ENCODE assay signal across 1 cellular context in the genomic region with DNA sequence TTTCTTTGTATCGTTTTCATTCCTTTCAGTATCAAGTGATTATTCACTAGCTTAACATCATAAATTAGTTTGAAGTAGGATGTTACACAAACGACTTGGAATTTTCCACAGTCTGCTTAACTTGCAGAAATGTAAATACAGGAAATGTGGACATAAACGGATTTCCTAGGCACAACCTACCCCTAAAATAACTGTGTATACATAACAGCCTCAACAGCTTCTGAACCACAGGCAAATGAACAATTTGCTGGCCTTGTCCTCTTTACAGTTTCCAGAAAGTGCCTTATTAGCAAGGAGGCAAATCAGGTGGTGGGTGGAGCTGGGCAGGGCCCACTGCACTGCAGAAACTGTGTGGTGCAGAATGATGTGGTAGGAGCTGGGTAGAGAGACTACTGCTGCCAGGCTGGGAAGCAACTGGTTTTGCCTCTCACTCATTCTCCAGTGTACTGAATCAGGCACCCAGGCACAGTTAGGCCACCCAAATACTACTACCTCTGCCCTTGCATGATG.
A peak's percentile ranks its signal among the peaks of the same experiment; 100 is the strongest.
TF ChIP-seq lines count a peak whose summit lies in the region.

No MANE protein-coding gene starts in this region.

TF ChIP-seq in HepG2, 621 proteins besides CTCF, POLR2A, EP300 and RAD21 (continued from another document and continues in another):
- TF ChIP-seq, protein P1, sequence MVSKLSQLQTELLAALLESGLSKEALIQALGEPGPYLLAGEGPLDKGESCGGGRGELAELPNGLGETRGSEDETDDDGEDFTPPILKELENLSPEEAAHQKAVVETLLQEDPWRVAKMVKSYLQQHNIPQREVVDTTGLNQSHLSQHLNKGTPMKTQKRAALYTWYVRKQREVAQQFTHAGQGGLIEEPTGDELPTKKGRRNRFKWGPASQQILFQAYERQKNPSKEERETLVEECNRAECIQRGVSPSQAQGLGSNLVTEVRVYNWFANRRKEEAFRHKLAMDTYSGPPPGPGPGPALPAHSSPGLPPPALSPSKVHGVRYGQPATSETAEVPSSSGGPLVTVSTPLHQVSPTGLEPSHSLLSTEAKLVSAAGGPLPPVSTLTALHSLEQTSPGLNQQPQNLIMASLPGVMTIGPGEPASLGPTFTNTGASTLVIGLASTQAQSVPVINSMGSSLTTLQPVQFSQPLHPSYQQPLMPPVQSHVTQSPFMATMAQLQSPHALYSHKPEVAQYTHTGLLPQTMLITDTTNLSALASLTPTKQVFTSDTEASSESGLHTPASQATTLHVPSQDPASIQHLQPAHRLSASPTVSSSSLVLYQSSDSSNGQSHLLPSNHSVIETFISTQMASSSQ (IDR thresholded peaks at IDR 0.05; ENCODE audit: low read depth) = peak; percentile 32; the same call in 1 of the 2 replicates
- TF ChIP-seq, protein P1 (CRISPR knock-in tag; IDR thresholded peaks at IDR 0.05; ENCODE audit: borderline replicate concordance) = peak; percentile 45; the same call in 1 of the 2 replicates
- TF ChIP-seq HIC2 (CRISPR knock-in tag; IDR thresholded peaks at IDR 0.05; ENCODE audit: low read depth) (peak; percentile 80), CHD4 (IDR thresholded peaks at IDR 0.05; ENCODE audit: borderline replicate concordance, low read length) (no peak), HDAC2 (CRISPR knock-in tag; IDR thresholded peaks at IDR 0.05) (peak; percentile 96), MTF2 (CRISPR knock-in tag; IDR thresholded peaks at IDR 0.05; ENCODE audit: borderline replicate concordance) (no peak), MYC (CRISPR knock-in tag; IDR thresholded peaks at IDR 0.05; ENCODE audit: borderline replicate concordance) (no peak), ZBED4 (CRISPR knock-in tag; IDR thresholded peaks at IDR 0.05; ENCODE audit: borderline replicate concordance) (no peak), ZFP90 (CRISPR knock-in tag; IDR thresholded peaks at IDR 0.05; ENCODE audit: borderline replicate concordance) (no peak), FOXP1 (IDR thresholded peaks at IDR 0.05) (no peak), FOXP1 (CRISPR knock-in tag; IDR thresholded peaks at IDR 0.05) (peak; percentile 84), MED13 (CRISPR knock-in tag; IDR thresholded peaks at IDR 0.05) (0 out of 2 replicates have a peak, but pooled peaks have one; percentile 53), CAMTA2 (CRISPR knock-in tag; IDR thresholded peaks at IDR 0.05; ENCODE audit: borderline replicate concordance) (no peak), ZMYM4 (CRISPR knock-in tag; IDR thresholded peaks at IDR 0.05) (peak; percentile 72), NCOA2 (CRISPR knock-in tag; IDR thresholded peaks at IDR 0.05) (peak; percentile 91), ETV6 (CRISPR knock-in tag; conservative IDR thresholded peaks at IDR 0.05) (0 out of 2 replicates have a peak, but pooled peaks have one; percentile 53), NRL (CRISPR knock-in tag; IDR thresholded peaks at IDR 0.05; ENCODE audit: borderline replicate concordance) (no peak), BCL6 (CRISPR knock-in tag; IDR thresholded peaks at IDR 0.05) (peak; percentile 84), ZMYM3 (CRISPR knock-in tag; IDR thresholded peaks at IDR 0.05) (peak; percentile 70), ATF1 (CRISPR knock-in tag; IDR thresholded peaks at IDR 0.05) (peak; percentile 51; the same call in 1 of the 2 replicates), ZNF652 (CRISPR knock-in tag; IDR thresholded peaks at IDR 0.05; ENCODE audit: borderline replicate concordance, low read depth) (peak; percentile 49; the same call in 1 of the 2 replicates), ZBTB7B (CRISPR knock-in tag; IDR thresholded peaks at IDR 0.05) (peak; percentile 44; the same call in 1 of the 2 replicates), KLF16 (CRISPR knock-in tag; IDR thresholded peaks at IDR 0.05) (peak in 1 of 2 experiments; percentile 74; a peak in 1 of 4 replicates), BRCA1 (CRISPR knock-in tag; IDR thresholded peaks at IDR 0.05) (no peak), MAFF (IDR thresholded peaks at IDR 0.05; ENCODE audit: low read depth, low read length) (peak; percentile 47; the same call in 1 of the 2 replicates), SNAPC2 (CRISPR knock-in tag; IDR thresholded peaks at IDR 0.05) (0 out of 2 replicates have a peak, but pooled peaks have one; percentile 46), ZNF703 (CRISPR knock-in tag; IDR thresholded peaks at IDR 0.05; ENCODE audit: borderline replicate concordance) (no peak), PPARG (CRISPR knock-in tag; conservative IDR thresholded peaks at IDR 0.05) (0 out of 2 replicates have a peak, but pooled peaks have one; percentile 72), KLF11 (CRISPR knock-in tag; IDR thresholded peaks at IDR 0.05) (peak; percentile 71; the same call in 1 of the 2 replicates), MAFK (conservative IDR thresholded peaks at IDR 0.05 in 1 of 2, IDR thresholded peaks at IDR 0.05 in 1 of 2; ENCODE audit: low read length in 2 of 2) (peak; percentile 26 to 44), GATAD2A (CRISPR knock-in tag; IDR thresholded peaks at IDR 0.05) (peak; percentile 95), CBX2 (IDR thresholded peaks at IDR 0.05; ENCODE audit: low read depth, low read length) (no peak), CBX2 (CRISPR knock-in tag; IDR thresholded peaks at IDR 0.05; ENCODE audit: low read depth) (no peak), ZNF878 (CRISPR knock-in tag; IDR thresholded peaks at IDR 0.05) (peak; percentile 92; the same call in 1 of the 2 replicates), FOXJ3 (CRISPR knock-in tag; IDR thresholded peaks at IDR 0.05; ENCODE audit: borderline replicate concordance) (peak; percentile 87; the same call in 1 of the 2 replicates), FOXP4 (CRISPR knock-in tag; IDR thresholded peaks at IDR 0.05) (peak; percentile 92), ZNF431 (CRISPR knock-in tag; IDR thresholded peaks at IDR 0.05; ENCODE audit: borderline replicate concordance, low read depth) (peak; percentile 42; the same call in 1 of the 2 replicates), MATR3 (CRISPR knock-in tag; IDR thresholded peaks at IDR 0.05) (no peak)
- TF ChIP-seq, protein P2, sequence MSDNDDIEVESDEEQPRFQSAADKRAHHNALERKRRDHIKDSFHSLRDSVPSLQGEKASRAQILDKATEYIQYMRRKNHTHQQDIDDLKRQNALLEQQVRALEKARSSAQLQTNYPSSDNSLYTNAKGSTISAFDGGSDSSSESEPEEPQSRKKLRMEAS (IDR thresholded peaks at IDR 0.05) = peak; percentile 56
- TF ChIP-seq, protein P3, sequence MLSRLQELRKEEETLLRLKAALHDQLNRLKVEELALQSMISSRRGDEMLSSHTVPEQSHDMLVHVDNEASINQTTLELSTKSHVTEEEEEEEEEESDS (CRISPR knock-in tag; IDR thresholded peaks at IDR 0.05; ENCODE audit: borderline replicate concordance) = no peak
- TF ChIP-seq, protein P4, sequence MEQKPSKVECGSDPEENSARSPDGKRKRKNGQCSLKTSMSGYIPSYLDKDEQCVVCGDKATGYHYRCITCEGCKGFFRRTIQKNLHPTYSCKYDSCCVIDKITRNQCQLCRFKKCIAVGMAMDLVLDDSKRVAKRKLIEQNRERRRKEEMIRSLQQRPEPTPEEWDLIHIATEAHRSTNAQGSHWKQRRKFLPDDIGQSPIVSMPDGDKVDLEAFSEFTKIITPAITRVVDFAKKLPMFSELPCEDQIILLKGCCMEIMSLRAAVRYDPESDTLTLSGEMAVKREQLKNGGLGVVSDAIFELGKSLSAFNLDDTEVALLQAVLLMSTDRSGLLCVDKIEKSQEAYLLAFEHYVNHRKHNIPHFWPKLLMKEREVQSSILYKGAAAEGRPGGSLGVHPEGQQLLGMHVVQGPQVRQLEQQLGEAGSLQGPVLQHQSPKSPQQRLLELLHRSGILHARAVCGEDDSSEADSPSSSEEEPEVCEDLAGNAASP (CRISPR knock-in tag; IDR thresholded peaks at IDR 0.05; ENCODE audit: borderline replicate concordance) = peak; percentile 70; the same call in 1 of the 2 replicates
- TF ChIP-seq, protein P5, sequence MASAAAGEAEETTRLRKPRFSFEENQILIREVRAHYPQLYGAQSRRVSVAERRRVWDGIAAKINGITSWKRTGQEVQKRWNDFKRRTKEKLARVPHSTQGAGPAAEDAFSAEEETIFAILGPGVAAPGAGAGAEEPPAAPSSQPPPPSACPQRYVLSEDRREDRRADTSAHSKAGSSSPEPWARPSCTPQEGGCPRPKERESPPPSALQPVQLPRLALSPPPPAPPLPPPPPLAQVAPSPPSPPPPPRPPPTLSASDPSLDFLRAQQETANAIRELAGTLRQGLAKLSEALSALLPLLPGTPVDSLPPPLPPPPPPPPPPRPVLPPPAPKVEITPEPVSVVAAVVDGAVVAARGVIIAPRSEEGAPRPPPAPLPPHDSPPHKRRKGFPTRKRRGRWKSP (CRISPR knock-in tag; IDR thresholded peaks at IDR 0.05) = peak; percentile 40; the same call in 1 of the 2 replicates
- TF ChIP-seq, protein P6, sequence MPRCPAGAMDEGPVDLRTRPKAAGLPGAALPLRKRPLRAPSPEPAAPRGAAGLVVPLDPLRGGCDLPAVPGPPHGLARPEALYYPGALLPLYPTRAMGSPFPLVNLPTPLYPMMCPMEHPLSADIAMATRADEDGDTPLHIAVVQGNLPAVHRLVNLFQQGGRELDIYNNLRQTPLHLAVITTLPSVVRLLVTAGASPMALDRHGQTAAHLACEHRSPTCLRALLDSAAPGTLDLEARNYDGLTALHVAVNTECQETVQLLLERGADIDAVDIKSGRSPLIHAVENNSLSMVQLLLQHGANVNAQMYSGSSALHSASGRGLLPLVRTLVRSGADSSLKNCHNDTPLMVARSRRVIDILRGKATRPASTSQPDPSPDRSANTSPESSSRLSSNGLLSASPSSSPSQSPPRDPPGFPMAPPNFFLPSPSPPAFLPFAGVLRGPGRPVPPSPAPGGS (CRISPR knock-in tag; IDR thresholded peaks at IDR 0.05) = no peak
